8 cellular contexts compared by ENCODE assay signal in the genomic region with DNA sequence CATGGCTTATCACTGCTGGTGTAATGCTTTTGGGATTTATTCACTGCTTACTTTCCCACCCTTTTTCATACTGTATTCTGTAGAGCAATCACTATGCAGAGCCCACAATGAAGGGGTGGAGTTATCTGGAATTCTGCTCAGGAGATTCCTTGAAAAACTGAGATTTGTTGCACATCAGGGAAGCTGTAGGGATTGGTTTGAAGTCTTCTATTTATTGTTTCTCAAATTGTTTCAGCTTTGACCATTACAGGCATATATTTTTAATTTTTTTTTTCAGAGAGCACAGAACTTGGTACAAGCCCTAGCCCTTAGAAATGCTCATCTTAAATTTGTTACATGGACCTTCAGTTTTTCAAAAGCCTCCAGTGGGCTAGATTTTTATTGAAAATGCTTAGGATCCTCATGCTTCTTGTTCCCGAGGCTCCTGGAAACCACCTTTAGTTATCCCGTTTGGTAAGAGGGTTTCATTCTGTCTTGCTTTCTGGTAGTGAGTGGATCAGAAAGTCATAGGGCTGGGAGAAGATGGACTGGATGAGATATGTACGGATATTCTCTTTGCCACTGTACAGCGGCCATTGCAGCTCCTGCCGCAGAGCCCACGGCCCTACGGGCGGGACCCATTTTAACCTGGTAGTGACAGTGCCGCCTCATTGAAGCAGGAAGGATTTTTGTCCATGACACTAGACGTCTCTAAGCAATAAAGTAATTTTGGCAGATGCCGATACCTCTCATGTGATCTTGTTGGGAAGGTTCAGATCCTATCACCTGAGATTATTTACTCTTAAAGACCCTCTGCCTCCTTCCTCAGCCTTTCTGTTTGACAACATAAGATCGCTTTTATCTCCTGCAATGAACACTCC. TPM values are rescaled to one million over a fixed set of nuclear protein-coding genes. Genes with fewer than 3 reads are reported as not detected.
A peak's percentile ranks its signal among the peaks of the same experiment; 100 is the strongest.
DNase-seq lines count a peak whose midpoint lies in the region; ATAC-seq, FAIRE-seq and TF ChIP-seq lines count a peak whose summit lies in the region.

No MANE protein-coding gene starts in this region.

- POLR2A ChIA-PET in activated CD4-positive, alpha-beta memory T cell treated with anti-CD3 and anti-CD28 coated beads, Interleukin-2, amount 10 ng/mL, durations not matched to agents 7 days and 5 days (lab: Charles Lee): interaction anchor here (0.6 to 2.0 kb wide), 7 partner anchors 10 to 234 kb away, joined by 3 to 8 read pairs (median 4); no protein-coding TSS in a partner anchor

- no peak for TF ChIP-seq POLR2A in GM12891 (IDR thresholded peaks at IDR 0.05; ENCODE audit: low read depth, low read length)

- H3K4me1 ChIP-seq in right atrium auricular region: peaks cover 0 to 9% of the 10 kb centered on the region in 2 donors

- H3K4me1 Mint-ChIP-seq in activated CD4-positive, alpha-beta memory T cell treated with anti-CD3 and anti-CD28 coated beads, Interleukin-2, amount 10 ng/mL, durations not matched to agents 7 days and 5 days: peaks cover 24% of the 10 kb centered on the region
- H3K4me1 Mint-ChIP-seq in stimulated activated memory B cell treated with anti-CD40 and anti-IgM and Interleukin-4, amounts not matched to agents 10 μg/mL and 1 μg/mL and 100 μg/mL, for 72 hours: peaks cover 14% of the 10 kb centered on the region

- FAIRE-seq in GM12891 (lab: Jason Lieb, UNC): peak; percentile 84

- no peak for DNase-seq in GM12891 (ENCODE audit: insufficient read length, low spot score)
- peak; percentile 61 for DNase-seq in Kasumi-1 (lab: John Stamatoyannopoulos, UW)
- DNase-seq in activated CD4-positive, alpha-beta memory T cell treated with anti-CD3 and anti-CD28 coated beads, Interleukin-2, amount 10 ng/mL, durations not matched to agents 7 days and 5 days: no peak
- no peak for DNase-seq in right atrium auricular region (ENCODE audit: low spot score)
- no peak for DNase-seq in islet precursor cell
- DNase-seq in NK-92 treated with Interleukin-12 subunit alpha and Interleukin-12 subunit beta, amount 100 ng/mL, for 24 hours (lab: John Stamatoyannopoulos, UW): no peak
- no peak for DNase-seq in HuH-7 (ENCODE audit: low spot score)

- H3K27me3 ChIP-seq in right atrium auricular region: no peaks in the 10 kb centered on the region

- H3K27ac Mint-ChIP-seq in activated CD4-positive, alpha-beta memory T cell treated with anti-CD3 and anti-CD28 coated beads, Interleukin-2, amount 10 ng/mL, durations not matched to agents 7 days and 5 days: no peak overlapping the region
- peak overlapping the region; percentile 90 for H3K27ac Mint-ChIP-seq in stimulated activated memory B cell treated with anti-CD40 and anti-IgM and Interleukin-4, amounts not matched to agents 10 μg/mL and 1 μg/mL and 100 μg/mL, for 72 hours

- no peaks in the 10 kb centered on the region for H3K36me3 ChIP-seq in right atrium auricular region

- H3K9me3 Mint-ChIP-seq in activated CD4-positive, alpha-beta memory T cell treated with anti-CD3 and anti-CD28 coated beads, Interleukin-2, amount 10 ng/mL, durations not matched to agents 7 days and 5 days: no peaks in the 10 kb centered on the region
- no peaks in the 10 kb centered on the region for H3K9me3 Mint-ChIP-seq in stimulated activated memory B cell treated with anti-CD40 and anti-IgM and Interleukin-4, amounts not matched to agents 10 μg/mL and 1 μg/mL and 100 μg/mL, for 72 hours

- no peaks in the 10 kb centered on the region for H3K36me3 Mint-ChIP-seq in activated CD4-positive, alpha-beta memory T cell treated with anti-CD3 and anti-CD28 coated beads, Interleukin-2, amount 10 ng/mL, durations not matched to agents 7 days and 5 days (ENCODE audit: low read depth)
- no peaks in the 10 kb centered on the region for H3K36me3 Mint-ChIP-seq in stimulated activated memory B cell treated with anti-CD40 and anti-IgM and Interleukin-4, amounts not matched to agents 10 μg/mL and 1 μg/mL and 100 μg/mL, for 72 hours

- no peaks in the 10 kb centered on the region for H3K9me3 ChIP-seq in right atrium auricular region

- H3K27me3 Mint-ChIP-seq in activated CD4-positive, alpha-beta memory T cell treated with anti-CD3 and anti-CD28 coated beads, Interleukin-2, amount 10 ng/mL, durations not matched to agents 7 days and 5 days: peaks cover 41% of the 10 kb centered on the region
- peaks cover 14% of the 10 kb centered on the region for H3K27me3 Mint-ChIP-seq in stimulated activated memory B cell treated with anti-CD40 and anti-IgM and Interleukin-4, amounts not matched to agents 10 μg/mL and 1 μg/mL and 100 μg/mL, for 72 hours

- ATAC-seq in stimulated activated memory B cell treated with anti-CD40 and anti-IgM and Interleukin-4, amounts not matched to agents 10 μg/mL and 1 μg/mL and 100 μg/mL, for 72 hours: no peak

- TF ChIP-seq CTCF in right atrium auricular region (IDR thresholded peaks at IDR 0.05): no peak

- peak overlapping the region; percentile 62 to 72 for H3K4me3 ChIP-seq in right atrium auricular region

- CTCF ChIA-PET in activated CD4-positive, alpha-beta memory T cell treated with anti-CD3 and anti-CD28 coated beads, Interleukin-2, amount 10 ng/mL, durations not matched to agents 7 days and 5 days (lab: Charles Lee): interaction anchor here (0.8 to 3.4 kb wide), 17 partner anchors 9 to 359 kb away, joined by 3 to 23 read pairs (median 4); no protein-coding TSS in a partner anchor

- peak overlapping the region; percentile 87 to 91 for H3K27ac ChIP-seq in right atrium auricular region

- H3K4me3 Mint-ChIP-seq in activated CD4-positive, alpha-beta memory T cell treated with anti-CD3 and anti-CD28 coated beads, Interleukin-2, amount 10 ng/mL, durations not matched to agents 7 days and 5 days: peak overlapping the region; percentile 82
- peak overlapping the region; percentile 87 for H3K4me3 Mint-ChIP-seq in stimulated activated memory B cell treated with anti-CD40 and anti-IgM and Interleukin-4, amounts not matched to agents 10 μg/mL and 1 μg/mL and 100 μg/mL, for 72 hours

TF ChIP-seq in GM12891, 5 proteins besides CTCF, POLR2A, EP300 and RAD21:
- TF ChIP-seq POU2F2 (IDR thresholded peaks at IDR 0.05; ENCODE audit: low read depth, low read length) (no peak), SPI1 (IDR thresholded peaks at IDR 0.05; ENCODE audit: low read depth, low read length) (no peak), TAF1 (IDR thresholded peaks at IDR 0.05; ENCODE audit: low read depth, low read length) (no peak), POLR2AphosphoS5 (IDR thresholded peaks at IDR 0.05; ENCODE audit: low read depth, low read length) (no peak), PAX5 (IDR thresholded peaks at IDR 0.05; ENCODE audit: insufficient read depth, low read length, severe bottlenecking) (no peak)
TF ChIP-seq in GM12891: peak in this region for 0.

RNA-seq across cellular contexts. Expression of gene ZNF184, which starts 45.3 kb away (rescaled TPM):
- 2.2 TPM for polyA plus RNA-seq in GM12891 (2012; ENCODE audit: low read depth, missing spikeins)
- 10 to 100 TPM; 16.2 to 16.3 TPM for total RNA-seq in activated CD4-positive, alpha-beta memory T cell treated with anti-CD3 and anti-CD28 coated beads, Interleukin-2, amount 10 ng/mL, durations not matched to agents 7 days and 5 days
- 1 to 10 TPM; 3.3 to 3.9 TPM for total RNA-seq in right atrium auricular region

Comparison
In these comparisons a context has a peak if more than half of its experiments do, and no peak if none do; other contexts are left out.
1. DNase-seq: peak in Kasumi-1 (2 of 2); none in GM12891 (single experiment), activated CD4-positive, alpha-beta memory T cell treated with anti-CD3 and anti-CD28 coated beads, Interleukin-2, amount 10 ng/mL, durations not matched to agents 7 days and 5 days (single experiment), right atrium auricular region (single experiment), islet precursor cell (single experiment), NK-92 treated with Interleukin-12 subunit alpha and Interleukin-12 subunit beta, amount 100 ng/mL, for 24 hours (single experiment) and HuH-7 (single experiment).